ENCODE assay signal across 18 cellular contexts in genomic region chrX:147900349-147900748, GRCh38. TPM values are rescaled to one million over a fixed set of nuclear protein-coding genes. Genes with fewer than 3 reads are reported as not detected.
A peak's percentile ranks its signal among the peaks of the same experiment; 100 is the strongest.
DNase-seq lines count a peak whose midpoint lies in the region; ATAC-seq and TF ChIP-seq lines count a peak whose summit lies in the region.
"Had no signal": no experiment of that assay in that cellular context is flagged by ENCODE, and none has a peak within 500 bp of the region (broad histone marks: within the 10 kb centered on the region; RNA-seq: fewer than 3 reads in every experiment).

No MANE protein-coding gene starts in this region.

- peak overlapping the region; percentile 16 for H3K27ac ChIP-seq in epithelial cell of prostate
- H3K27ac ChIP-seq: C4-2B, PC-9, SK-N-MC had no signal

- no peak for TF ChIP-seq CTCF in nephron progenitor cell (IDR thresholded peaks at IDR 0.05)

- peaks cover 5% of the 10 kb centered on the region for H3K27me3 Mint-ChIP-seq in nephron progenitor cell (ENCODE audit: low read depth, poor library complexity)

- peak; percentile 5 for DNase-seq in A172 (ENCODE audit: low spot score)
- DNase-seq in HAP-1 (ENCODE audit: low spot score in 2 of 2) = peak; percentile 48 to 69
- no peak for DNase-seq in epithelial cell of prostate (ENCODE audit: low read depth, low spot score)
- DNase-seq in nephron progenitor cell = no peak
- DNase-seq in head of caudate nucleus = no peak
- no peak for DNase-seq in HT-29 (ENCODE audit: low spot score)
- DNase-seq in NCI-H2227 treated with DMSO at 0.1 percent for 48 hours (lab: John Stamatoyannopoulos, UW) = no peak
- DNase-seq: GOT3, IMR-90, Kasumi-1, NCI-H1436, NCI-H2081 treated with DMSO at 0.1 percent for 48 hours, T-cell had no signal

- H3K36me3 ChIP-seq in HAP-1 (replicated peaks) = no peaks in the 10 kb centered on the region

- H3K36me3 Mint-ChIP-seq in nephron progenitor cell (ENCODE audit: low read depth) = no peaks in the 10 kb centered on the region
- H3K36me3 Mint-ChIP-seq: T-cell had no signal

- in situ Hi-C loops in HAP-1 (cut with MboI; ENCODE audit: low sequenced_read_pairs) = no loop called here

- H3K4me1 Mint-ChIP-seq in nephron progenitor cell = peaks cover 42% of the 10 kb centered on the region

- no peaks in the 10 kb centered on the region for H3K27me3 ChIP-seq in HAP-1 (ENCODE audit: low read depth)

- H3K9me3 ChIP-seq in HAP-1 = no peaks in the 10 kb centered on the region

- H3K4me1 ChIP-seq in HAP-1 = peaks cover 18% of the 10 kb centered on the region

- ATAC-seq in HG02852 (IDR thresholded peaks at IDR 0.05; ENCODE audit: unreplicated experiment) = no peak
- ATAC-seq: T-cell had no signal

- intact Hi-C loops in head of caudate nucleus (cut with DNase I) = no loop called here

- peak overlapping the region; percentile 19 for H3K27ac Mint-ChIP-seq in nephron progenitor cell
- H3K27ac Mint-ChIP-seq: T-cell had no signal

- H3K4me3 Mint-ChIP-seq in nephron progenitor cell = no peak overlapping the region
- H3K4me3 Mint-ChIP-seq: T-cell had no signal

- no peak overlapping the region for H3K4me3 ChIP-seq in HAP-1
- H3K4me3 ChIP-seq: GM12878, PC-9, SK-N-MC had no signal

- H3K9me3 Mint-ChIP-seq in nephron progenitor cell = peaks cover 46% of the 10 kb centered on the region
- H3K9me3 Mint-ChIP-seq: T-cell had no signal

RNA-seq across cellular contexts. Expression of gene FMR1, which starts 11.4 kb away (rescaled TPM):
- 49.6 and 50.9 TPM in 2 replicates for total RNA-seq in A172 (2014; rRNA removed; shearing (Covaris generic))
- 24.8 and 29.6 TPM in 2 replicates for total RNA-seq in HT-29 (2014; rRNA removed; shearing (Covaris generic))

Comparison
In these comparisons a context has a peak if more than half of its experiments do, and no peak if none do; other contexts are left out.
1. DNase-seq: peak in A172 (single experiment) and HAP-1 (2 of 2); none in epithelial cell of prostate (single experiment), nephron progenitor cell (single experiment), head of caudate nucleus (0 of 42), HT-29 (single experiment) and NCI-H2227 treated with DMSO at 0.1 percent for 48 hours (single experiment).